12 cellular contexts compared by ENCODE assay signal in genomic region chr1:119001181-119002018, GRCh38. TPM values are rescaled to one million over a fixed set of nuclear protein-coding genes. Genes with fewer than 3 reads are reported as not detected.
A peak's percentile ranks its signal among the peaks of the same experiment; 100 is the strongest.
DNase-seq lines count a peak whose midpoint lies in the region; ATAC-seq and TF ChIP-seq lines count a peak whose summit lies in the region.
"Had no signal": no experiment of that assay in that cellular context is flagged by ENCODE, and none has a peak within 500 bp of the region (broad histone marks: within the 10 kb centered on the region; RNA-seq: fewer than 3 reads in every experiment).

No MANE protein-coding gene starts in this region.

- intact Hi-C loops in uterus (cut with DNase I; ENCODE audit: low total_unique reads) = no loop called here

- no peak overlapping the region for H3K9ac ChIP-seq in parathyroid adenoma

- H3K27ac ChIP-seq in parathyroid adenoma (no peak overlapping the region), uterus (no peak overlapping the region)

- H3K79me2 ChIP-seq in parathyroid adenoma = no peaks in the 10 kb centered on the region

- POLR2A ChIA-PET in GM10248 (lab: Yijun Ruan, JAX) = no interaction called here

- CTCF ChIA-PET in GM10248 (lab: Yijun Ruan, JAX) = interaction anchor here (1.2 to 1.8 kb wide), 2 partner anchors 7 to 857 kb away, joined by 3 to 10 read pairs; no protein-coding TSS in a partner anchor

- TF ChIP-seq CTCF in GM10248 (IDR thresholded peaks at IDR 0.05; ENCODE audit: control extremely low read depth, extremely low read depth, low read depth, missing control alignments) (no peak), fibroblast of mammary gland (conservative IDR thresholded peaks at IDR 0.05; ENCODE audit: control insufficient read depth, insufficient read depth, low read depth, low read length) (no peak), parathyroid adenoma (IDR thresholded peaks at IDR 0.05) (no peak), uterus (IDR thresholded peaks at IDR 0.05) (no peak)

- H3K36me3 ChIP-seq in parathyroid adenoma (ENCODE audit: control insufficient read depth, insufficient read depth, low read length) (no peaks in the 10 kb centered on the region), uterus (no peaks in the 10 kb centered on the region)
- H3K36me3 ChIP-seq: HAP-1 had no signal

- H3K27me3 ChIP-seq in parathyroid adenoma (ENCODE audit: control insufficient read depth, insufficient read depth, low read length) (peaks cover 12% of the 10 kb centered on the region), uterus (peaks cover 18 to 81% of the 10 kb centered on the region in 2 donors)

- H3K9me3 ChIP-seq in parathyroid adenoma (ENCODE audit: control insufficient read depth, low read length) = no peaks in the 10 kb centered on the region
- no peaks in the 10 kb centered on the region for H3K9me3 ChIP-seq in uterus
- H3K9me3 ChIP-seq: HAP-1 had no signal

- TF ChIP-seq POLR2A in uterus (IDR thresholded peaks at IDR 0.05) = no peak

- DNase-seq in GM10248 (ENCODE audit: extremely low spot score) (peak; percentile 35), NOMO-1 treated with DMSO at 0.1 percent for 48 hours (lab: John Stamatoyannopoulos, UW; ENCODE audit: unreplicated experiment) (peak; percentile 54), fibroblast of mammary gland (ENCODE audit: low read depth) (peak; percentile 47), uterus (no peak)
- DNase-seq in NK-92 treated with Interleukin-12 subunit alpha and Interleukin-12 subunit beta, amount 100 ng/mL, for 24 hours (lab: John Stamatoyannopoulos, UW) = no peak
- DNase-seq: caudate nucleus, NCI-H1417, T-helper 9 cell had no signal

- H2AFZ ChIP-seq in parathyroid adenoma = no peak overlapping the region

- no peaks in the 10 kb centered on the region for H3K4me1 ChIP-seq in parathyroid adenoma
- H3K4me1 ChIP-seq in uterus = no peaks in the 10 kb centered on the region
- H3K4me1 ChIP-seq: HAP-1 had no signal

- H3K4me3 ChIP-seq in fibroblast of mammary gland (ENCODE audit: control insufficient read depth, low read depth, low read length) (peak overlapping the region; percentile 29), parathyroid adenoma (ENCODE audit: low read depth, low read length) (peak overlapping the region; percentile 18), uterus (no peak overlapping the region)
- H3K4me3 ChIP-seq: HAP-1 had no signal

- ATAC-seq in HG02763 (IDR thresholded peaks at IDR 0.05; ENCODE audit: unreplicated experiment) (no peak), HG03565 (IDR thresholded peaks at IDR 0.05; ENCODE audit: unreplicated experiment) (no peak)

- H3K4me2 ChIP-seq in parathyroid adenoma (ENCODE audit: low read length) = peak overlapping the region; percentile 40

RNA-seq across cellular contexts. Expression of gene TBX15, which starts 13.3 kb away (rescaled TPM):
- total RNA-seq in uterus = under 1 TPM in 2 of 4 donors, not detected in 2; 0.21 to 0.62 TPM

Comparison
In these comparisons a context has a peak if more than half of its experiments do, and no peak if none do; other contexts are left out.
1. DNase-seq: peak in GM10248 (single experiment), NOMO-1 treated with DMSO at 0.1 percent for 48 hours (single experiment) and fibroblast of mammary gland (single experiment); none in uterus (0 of 2) and NK-92 treated with Interleukin-12 subunit alpha and Interleukin-12 subunit beta, amount 100 ng/mL, for 24 hours (single experiment).
2. H3K4me3 ChIP-seq: peak in fibroblast of mammary gland (single experiment) and parathyroid adenoma (single experiment); none in uterus (0 of 2).